ENCODE assay signal across 11 cellular contexts in the genomic region with DNA sequence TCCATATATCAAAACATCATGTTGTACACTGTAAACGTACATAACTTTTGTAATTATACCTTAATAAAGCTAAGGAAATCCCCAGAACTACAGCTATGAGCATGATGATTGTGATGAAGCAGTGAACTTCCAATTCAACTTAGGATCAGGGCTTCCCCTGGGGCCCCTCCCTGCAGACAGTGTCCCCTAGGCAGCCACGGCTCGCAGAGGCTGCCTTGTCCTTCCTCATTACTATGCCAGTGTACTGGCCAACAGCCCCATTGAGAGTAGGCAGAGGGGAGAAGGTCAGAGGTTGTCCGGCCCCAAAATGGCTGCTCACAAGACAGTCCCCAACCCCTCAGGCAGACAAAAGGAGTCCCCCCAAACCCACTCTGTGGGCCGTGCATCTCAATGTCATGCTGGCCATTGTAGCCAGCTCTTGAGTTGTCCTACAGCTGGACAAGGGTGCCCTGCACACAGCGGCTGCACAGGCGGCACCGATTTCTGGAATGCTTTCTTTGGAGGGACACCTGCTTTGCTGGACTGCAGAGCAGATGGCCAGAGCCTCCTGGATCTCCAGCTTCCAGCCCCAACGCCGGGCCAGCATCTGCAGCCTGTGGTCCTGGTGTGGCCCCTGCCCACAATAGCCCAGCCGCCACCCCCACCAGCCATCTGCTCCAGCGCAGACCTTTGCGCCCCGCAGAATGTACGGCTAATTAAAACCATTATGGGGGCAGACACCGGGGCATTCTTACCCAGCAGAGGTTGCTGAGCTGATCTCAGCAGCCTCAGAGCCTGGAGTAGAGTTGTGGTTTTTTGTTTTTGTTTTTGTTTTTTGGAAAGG. TPM values are rescaled to one million over a fixed set of nuclear protein-coding genes. Genes with fewer than 3 reads are reported as not detected.
DNase-seq lines count a peak whose midpoint lies in the region; ATAC-seq, FAIRE-seq and TF ChIP-seq lines count a peak whose summit lies in the region.
"Had no signal": no experiment of that assay in that cellular context is flagged by ENCODE, and none has a peak within 500 bp of the region (broad histone marks: within the 10 kb centered on the region; RNA-seq: fewer than 3 reads in every experiment).

No MANE protein-coding gene starts in this region.

- H3K9me3 Mint-ChIP-seq in T-helper 2 cell treated with Interferon-gamma antibody and Interleukin-4, amounts not matched to agents 5 μg/mL and 100 μg/mL, for 36 hours = no peaks in the 10 kb centered on the region
- H3K9me3 Mint-ChIP-seq in effector memory CD8-positive, alpha-beta T cell = no peaks in the 10 kb centered on the region

- no peak overlapping the region for H3K4me3 ChIP-seq in Peyer's patch
- H3K4me3 ChIP-seq: A549 had no signal

- H3K36me3 Mint-ChIP-seq in T-helper 2 cell treated with Interferon-gamma antibody and Interleukin-4, amounts not matched to agents 5 μg/mL and 100 μg/mL, for 36 hours (ENCODE audit: low read depth) = peaks cover 27% of the 10 kb centered on the region
- peaks cover 20% of the 10 kb centered on the region for H3K36me3 Mint-ChIP-seq in effector memory CD8-positive, alpha-beta T cell (ENCODE audit: insufficient read depth)

- peak; percentile 7 for ATAC-seq in effector memory CD8-positive, alpha-beta T cell (replicated peaks)
- ATAC-seq: A549 had no signal

- FAIRE-seq in GM12892 (lab: Jason Lieb, UNC) = no peak
- FAIRE-seq: A549, GM18507 had no signal

- no peak for TF ChIP-seq CTCF in Peyer's patch (IDR thresholded peaks at IDR 0.05)

- no peaks in the 10 kb centered on the region for H3K9me3 ChIP-seq in Peyer's patch
- H3K9me3 ChIP-seq: A549 had no signal

- H3K4me1 Mint-ChIP-seq in T-helper 2 cell treated with Interferon-gamma antibody and Interleukin-4, amounts not matched to agents 5 μg/mL and 100 μg/mL, for 36 hours (ENCODE audit: low read depth) = peaks cover 39% of the 10 kb centered on the region
- H3K4me1 Mint-ChIP-seq in effector memory CD8-positive, alpha-beta T cell (ENCODE audit: low read depth in 2 of 2) = peaks cover 62 to 91% of the 10 kb centered on the region in 2 donors

- H3K27me3 ChIP-seq in Peyer's patch = no peaks in the 10 kb centered on the region

- H3K27ac Mint-ChIP-seq in T-helper 2 cell treated with Interferon-gamma antibody and Interleukin-4, amounts not matched to agents 5 μg/mL and 100 μg/mL, for 36 hours = peak overlapping the region; percentile 62
- H3K27ac Mint-ChIP-seq in effector memory CD8-positive, alpha-beta T cell = peak overlapping the region; percentile 83 to 92

- no peak for DNase-seq in T-helper 2 cell treated with Interferon-gamma antibody and Interleukin-4, amounts not matched to agents 5 μg/mL and 100 μg/mL, for 36 hours (ENCODE audit: low spot score)
- DNase-seq in T-helper 2 cell (no peak), Peyer's patch (no peak), retina (peak; percentile 66), GM12892 (ENCODE audit: insufficient read length) (no peak), NCI-H1417 (lab: John Stamatoyannopoulos, UW) (no peak), D341Med (ENCODE audit: low spot score) (no peak)
- no peak for DNase-seq in effector memory CD8-positive, alpha-beta T cell
- DNase-seq: NCI-H1105 treated with DMSO at 0.1 percent for 48 hours had no signal

- no peak for TF ChIP-seq POLR2A in Peyer's patch (IDR thresholded peaks at IDR 0.05)
- no peak; the same call in 1 of the 2 replicates for TF ChIP-seq POLR2A in GM12892 (IDR thresholded peaks at IDR 0.05; ENCODE audit: low read depth, low read length)

- H3K27ac ChIP-seq in Peyer's patch = peak overlapping the region; percentile 26 to 62 (median 48)
- H3K27ac ChIP-seq: A549 had no signal

- peaks cover 0 to 6% (median 0%) of the 10 kb centered on the region in 3 donors for H3K36me3 ChIP-seq in Peyer's patch

- peaks cover 0 to 6% (median 2%) of the 10 kb centered on the region in 4 donors for H3K4me1 ChIP-seq in Peyer's patch
- H3K4me1 ChIP-seq: A549 had no signal

- peak overlapping the region; percentile 24 for H3K4me3 Mint-ChIP-seq in T-helper 2 cell treated with Interferon-gamma antibody and Interleukin-4, amounts not matched to agents 5 μg/mL and 100 μg/mL, for 36 hours
- peak overlapping the region; percentile 72 to 74 for H3K4me3 Mint-ChIP-seq in effector memory CD8-positive, alpha-beta T cell

- H3K27me3 Mint-ChIP-seq in T-helper 2 cell treated with Interferon-gamma antibody and Interleukin-4, amounts not matched to agents 5 μg/mL and 100 μg/mL, for 36 hours (ENCODE audit: low read depth) = no peaks in the 10 kb centered on the region
- no peaks in the 10 kb centered on the region for H3K27me3 Mint-ChIP-seq in effector memory CD8-positive, alpha-beta T cell

RNA-seq across cellular contexts. Expression of a gene that starts 46.1 kb away (rescaled TPM):
- 100 to 1,000 TPM in 1 of 4 donors, 10 to 100 TPM in 3; 13.8 to 151 (median 21.5) TPM for total RNA-seq in Peyer's patch
- polyA plus RNA-seq in GM12892 (2012; ENCODE audit: missing spikeins) = 56.2 TPM
